Comparison of ENCODE assay signal across 1 cellular context in the genomic region with DNA sequence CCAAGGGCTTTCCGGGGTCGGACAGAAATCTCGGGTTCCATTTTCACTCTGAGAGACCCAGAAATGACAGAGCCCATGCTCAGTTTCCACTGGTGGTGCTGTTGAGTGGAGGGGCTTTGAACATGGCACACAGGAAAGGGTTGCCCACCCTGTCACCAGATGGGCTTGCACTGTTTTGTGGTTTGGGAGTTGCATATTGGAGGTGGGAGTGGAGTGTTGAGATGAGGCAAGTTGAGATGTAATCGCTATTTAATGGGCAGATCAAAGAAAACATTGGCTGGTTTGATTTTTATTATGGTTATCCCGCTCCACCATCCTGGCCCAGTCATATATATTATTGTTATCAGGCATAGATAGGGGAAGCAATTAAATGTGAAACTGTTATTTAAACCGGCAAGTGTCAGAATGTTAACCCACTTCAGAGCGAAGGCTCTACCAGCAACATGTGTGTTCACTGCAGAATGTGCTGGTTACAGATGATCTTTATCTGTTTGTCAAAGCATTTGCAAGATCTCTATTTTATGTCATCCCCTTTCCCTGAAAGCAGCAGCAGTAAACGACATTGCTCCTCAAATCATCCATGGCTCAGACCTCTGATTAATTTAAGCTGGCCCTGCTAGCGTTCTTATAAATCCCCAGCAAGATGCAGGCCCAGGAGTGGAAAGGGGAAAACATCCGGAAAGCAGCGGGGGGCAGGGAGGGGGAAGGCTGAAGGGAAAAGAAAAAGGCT.
TF ChIP-seq lines count a peak whose summit lies in the region.

No MANE protein-coding gene starts in this region.

TF ChIP-seq in HEK293, 187 proteins besides CTCF, POLR2A, EP300 and RAD21 (continued from another document):
- no peak for TF ChIP-seq ZNF626 (tag by site-specific recombination; IDR thresholded peaks at IDR 0.05)
- TF ChIP-seq, protein P1, sequence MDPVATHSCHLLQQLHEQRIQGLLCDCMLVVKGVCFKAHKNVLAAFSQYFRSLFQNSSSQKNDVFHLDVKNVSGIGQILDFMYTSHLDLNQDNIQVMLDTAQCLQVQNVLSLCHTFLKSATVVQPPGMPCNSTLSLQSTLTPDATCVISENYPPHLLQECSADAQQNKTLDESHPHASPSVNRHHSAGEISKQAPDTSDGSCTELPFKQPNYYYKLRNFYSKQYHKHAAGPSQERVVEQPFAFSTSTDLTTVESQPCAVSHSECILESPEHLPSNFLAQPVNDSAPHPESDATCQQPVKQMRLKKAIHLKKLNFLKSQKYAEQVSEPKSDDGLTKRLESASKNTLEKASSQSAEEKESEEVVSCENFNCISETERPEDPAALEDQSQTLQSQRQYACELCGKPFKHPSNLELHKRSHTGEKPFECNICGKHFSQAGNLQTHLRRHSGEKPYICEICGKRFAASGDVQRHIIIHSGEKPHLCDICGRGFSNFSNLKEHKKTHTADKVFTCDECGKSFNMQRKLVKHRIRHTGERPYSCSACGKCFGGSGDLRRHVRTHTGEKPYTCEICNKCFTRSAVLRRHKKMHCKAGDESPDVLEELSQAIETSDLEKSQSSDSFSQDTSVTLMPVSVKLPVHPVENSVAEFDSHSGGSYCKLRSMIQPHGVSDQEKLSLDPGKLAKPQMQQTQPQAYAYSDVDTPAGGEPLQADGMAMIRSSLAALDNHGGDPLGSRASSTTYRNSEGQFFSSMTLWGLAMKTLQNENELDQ (tag by site-specific recombination; IDR thresholded peaks at IDR 0.05; ENCODE audit: low read depth): no peak
- TF ChIP-seq ZNF677 (tag by site-specific recombination; IDR thresholded peaks at IDR 0.05): no peak
- no peak for TF ChIP-seq KLF8 (tag by site-specific recombination; IDR thresholded peaks at IDR 0.05)
